In genomic region chr19:35712910-35713845, GRCh38 we compare ENCODE assay signal across 1 cellular context.
TF ChIP-seq lines count a peak whose summit lies in the region.

No MANE protein-coding gene starts in this region.

TF ChIP-seq in H1, 55 proteins besides CTCF, POLR2A, EP300 and RAD21:
- no peak for TF ChIP-seq TBP (IDR thresholded peaks at IDR 0.05; ENCODE audit: low read depth, low read length)
- TF ChIP-seq CHD7 (IDR thresholded peaks at IDR 0.05; ENCODE audit: insufficient replicate concordance, low read length): no peak
- no peak for TF ChIP-seq EZH2 (IDR thresholded peaks at IDR 0.05; ENCODE audit: low read depth, low read length, severe bottlenecking)
- TF ChIP-seq NRF1 (IDR thresholded peaks at IDR 0.05; ENCODE audit: low read depth, low read length): no peak
- TF ChIP-seq JUN (IDR thresholded peaks at IDR 0.05; ENCODE audit: low read depth, low read length): no peak
- no peak for TF ChIP-seq CEBPB (IDR thresholded peaks at IDR 0.05; ENCODE audit: low read depth, low read length)
- no peak for TF ChIP-seq GTF2F1 (IDR thresholded peaks at IDR 0.05; ENCODE audit: borderline replicate concordance, low read depth, low read length)
- no peak for TF ChIP-seq RFX5 (IDR thresholded peaks at IDR 0.05; ENCODE audit: borderline replicate concordance, low read depth, low read length)
- no peak for TF ChIP-seq SP1 (IDR thresholded peaks at IDR 0.05; ENCODE audit: low read depth, low read length)
